In genomic region chr3:58991623-58992022, GRCh38 we compare ENCODE assay signal across 30 cellular contexts. TPM values are rescaled to one million over a fixed set of nuclear protein-coding genes. Genes with fewer than 3 reads are reported as not detected.
"Had no signal": no experiment of that assay in that cellular context is flagged by ENCODE, and none has a peak within 500 bp of the region (broad histone marks: within the 10 kb centered on the region; RNA-seq: fewer than 3 reads in every experiment).

No MANE protein-coding gene starts in this region.

- ATAC-seq: naive thymus-derived CD4-positive, alpha-beta T cell; natural killer cell treated with Interleukin-12 subunit alpha and Interleukin-12 subunit beta and Interleukin-15 and Interleukin-18, amount 100 ng/mL, for 72 hours; pancreas; right cardiac atrium; sciatic nerve; stimulated activated naive B cell treated with anti-CD40 and anti-IgM and Interleukin-4, amounts not matched to agents 10 μg/mL and 1 μg/mL and 100 μg/mL, for 72 hours; stimulated activated naive CD8-positive, alpha-beta T cell treated with anti-CD3 and anti-CD28 coated beads, Interleukin-15, Interleukin-2, amounts not matched to agents 100 U/mL and 50 U/mL, for 24 hours had no signal

- H3K36me3 ChIP-seq: left ventricle myocardium inferior, pancreas, prostate gland, stomach, thyroid gland, transverse colon, upper lobe of left lung, vagina had no signal

- H3K4me1 ChIP-seq: left ventricle myocardium inferior, pancreas, prostate gland, stomach, testis, thyroid gland, transverse colon, upper lobe of left lung, vagina had no signal

- H3K27ac ChIP-seq: left ventricle myocardium inferior, pancreas, prostate gland, skin epidermis, stomach, testis, thyroid gland, transverse colon, upper lobe of left lung, vagina had no signal

- H3K9me3 Mint-ChIP-seq: immature natural killer cell; natural killer cell treated with Interleukin-12 subunit alpha and Interleukin-12 subunit beta and Interleukin-15 and Interleukin-18, amount 100 ng/mL, for 72 hours had no signal

- H3K36me3 Mint-ChIP-seq: immature natural killer cell; mesothelial cell of epicardium; naive thymus-derived CD4-positive, alpha-beta T cell; natural killer cell treated with Interleukin-12 subunit alpha and Interleukin-12 subunit beta and Interleukin-15 and Interleukin-18, amount 100 ng/mL, for 72 hours; stimulated activated naive B cell treated with anti-CD40 and anti-IgM and Interleukin-4, amounts not matched to agents 10 μg/mL and 1 μg/mL and 100 μg/mL, for 72 hours had no signal

- DNase-seq: hypothalamus; immature natural killer cell; kidney; left ventricle myocardium inferior; mesendoderm; naive thymus-derived CD4-positive, alpha-beta T cell; nucleus accumbens; pancreas; posterior cingulate gyrus; retina; right cardiac atrium; stimulated activated CD4-positive, alpha-beta T cell treated with anti-CD3 and anti-CD28 coated beads, Interleukin-12 subunit alpha, Interleukin-12 subunit beta, amount 100 ng/mL, for 4 hours; stimulated activated CD4-positive, alpha-beta T cell treated with anti-CD3 and anti-CD28 coated beads, Interleukin-15, amount 100 ng/mL, for 24 hours; stimulated activated CD4-positive, alpha-beta T cell treated with anti-CD3 and anti-CD28 coated beads, Interleukin-2, amount 100 ng/mL, for 24 hours; stimulated activated CD4-positive, alpha-beta T cell treated with anti-CD3 and anti-CD28 coated beads, Interleukin-4, amount 100 ng/mL, for 1 hour; stimulated activated naive B cell treated with anti-CD40 and anti-IgM and Interleukin-4, amounts not matched to agents 10 μg/mL and 1 μg/mL and 100 μg/mL, for 72 hours; stimulated activated naive CD8-positive, alpha-beta T cell treated with anti-CD3 and anti-CD28 coated beads, Interleukin-15, Interleukin-2, amounts not matched to agents 100 U/mL and 50 U/mL, for 24 hours; stomach; testis; thyroid gland; transverse colon; upper lobe of left lung had no signal

- H3K27ac Mint-ChIP-seq: immature natural killer cell; mesothelial cell of epicardium; naive thymus-derived CD4-positive, alpha-beta T cell; natural killer cell treated with Interleukin-12 subunit alpha and Interleukin-12 subunit beta and Interleukin-15 and Interleukin-18, amount 100 ng/mL, for 72 hours; stimulated activated naive B cell treated with anti-CD40 and anti-IgM and Interleukin-4, amounts not matched to agents 10 μg/mL and 1 μg/mL and 100 μg/mL, for 72 hours had no signal

- H3K4me3 Mint-ChIP-seq: immature natural killer cell; mesothelial cell of epicardium; naive thymus-derived CD4-positive, alpha-beta T cell; natural killer cell treated with Interleukin-12 subunit alpha and Interleukin-12 subunit beta and Interleukin-15 and Interleukin-18, amount 100 ng/mL, for 72 hours; stimulated activated naive B cell treated with anti-CD40 and anti-IgM and Interleukin-4, amounts not matched to agents 10 μg/mL and 1 μg/mL and 100 μg/mL, for 72 hours had no signal

- H3K27me3 Mint-ChIP-seq: stimulated activated naive B cell treated with anti-CD40 and anti-IgM and Interleukin-4, amounts not matched to agents 10 μg/mL and 1 μg/mL and 100 μg/mL, for 72 hours had no signal

- H3K27me3 ChIP-seq: pancreas, stomach, testis, thyroid gland, transverse colon, upper lobe of left lung, vagina had no signal

- H3K4me1 Mint-ChIP-seq: immature natural killer cell, mesothelial cell of epicardium had no signal

- H3K9me3 ChIP-seq: pancreas, prostate gland, testis, thyroid gland, vagina had no signal

- H3K4me3 ChIP-seq: left ventricle myocardium inferior, lung, pancreas, prostate gland, skin epidermis, stomach, testis, thyroid gland, transverse colon, upper lobe of left lung, vagina had no signal

RNA-seq across cellular contexts. Expression of gene CFAP20DC, which starts 58.2 kb away (rescaled TPM):
- total RNA-seq: left ventricle myocardium inferior had no signal
- polyA plus RNA-seq: immature natural killer cell, neural cell had no signal
